12 cellular contexts compared by ENCODE assay signal in the genomic region with DNA sequence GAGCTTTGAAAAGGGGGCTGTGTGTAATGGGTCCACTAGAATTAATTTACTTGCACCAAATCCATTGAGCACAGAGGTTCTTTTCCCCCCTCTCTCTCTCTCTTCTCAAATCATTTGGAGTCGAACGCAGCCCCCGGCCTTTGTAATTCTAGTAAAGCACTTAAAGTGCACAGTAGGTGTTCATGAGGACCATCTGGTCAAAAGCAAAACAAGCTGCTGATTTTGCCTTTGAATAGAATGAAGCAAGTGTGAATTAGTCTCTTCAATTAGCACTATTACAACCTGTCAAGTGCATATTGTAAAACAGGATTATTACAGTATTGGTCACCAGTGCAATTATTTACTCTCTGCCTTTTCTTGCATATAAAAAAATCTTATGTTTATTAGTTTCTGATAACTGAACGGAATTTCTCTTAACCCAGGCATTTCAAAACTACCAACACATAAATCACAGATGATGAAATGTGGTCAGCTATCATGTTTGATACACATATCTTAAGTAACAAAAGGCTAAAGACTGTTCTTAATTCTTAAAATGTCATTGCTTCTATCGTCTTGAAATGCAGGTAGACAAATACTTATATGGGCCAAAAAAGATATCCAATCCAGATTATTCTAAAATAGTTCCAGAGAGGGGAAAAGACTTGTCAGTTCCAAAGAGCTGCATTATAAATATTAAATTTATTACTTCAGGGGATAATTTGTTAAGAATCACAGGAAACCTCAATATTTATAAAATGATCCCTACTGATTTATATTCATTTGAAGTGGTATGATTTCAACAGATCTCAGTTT.
DNase-seq lines count a peak whose midpoint lies in the region; ATAC-seq and TF ChIP-seq lines count a peak whose summit lies in the region.
"Had no signal": no experiment of that assay in that cellular context is flagged by ENCODE, and none has a peak within 500 bp of the region (broad histone marks: within the 10 kb centered on the region; RNA-seq: fewer than 3 reads in every experiment).

No MANE protein-coding gene starts in this region.

- ATAC-seq in GM18505 (IDR thresholded peaks at IDR 0.05; ENCODE audit: unreplicated experiment), result no peak
- no peak for ATAC-seq in T-helper 17 cell
- ATAC-seq: left ventricle myocardium superior had no signal

- H3K27me3 Mint-ChIP-seq in T-helper 17 cell, result no peaks in the 10 kb centered on the region

- no peak for TF ChIP-seq POLR2A in GM18505 (IDR thresholded peaks at IDR 0.05; ENCODE audit: borderline replicate concordance, extremely low read depth, insufficient read depth, insufficient read length)

- H3K9me3 ChIP-seq in T-helper 17 cell (ENCODE audit: control insufficient read depth, low read length, poor library complexity, severe bottlenecking), result no peaks in the 10 kb centered on the region
- H3K9me3 ChIP-seq: spleen, thoracic aorta had no signal

- peaks cover 2% of the 10 kb centered on the region for H3K4me1 Mint-ChIP-seq in T-helper 17 cell
- H3K4me1 Mint-ChIP-seq: CD14-positive monocyte had no signal

- H3K36me3 Mint-ChIP-seq in T-helper 17 cell (ENCODE audit: low read depth), result peaks cover 2% of the 10 kb centered on the region

- peak; percentile 88 for DNase-seq in NCI-H128 (lab: John Stamatoyannopoulos, UW; ENCODE audit: unreplicated experiment)
- DNase-seq in NCI-H524 (lab: John Stamatoyannopoulos, UW), result peak; percentile 90 to 96
- DNase-seq in ecto neural progenitor cell (ENCODE audit: low spot score), result peak; percentile 55
- peak in 1 of 49 donors; percentile 14 for DNase-seq in substantia nigra (lab: John Stamatoyannopoulos, UW)
- no peak for DNase-seq in T-helper 17 cell
- no peak for DNase-seq in T-helper 9 cell
- DNase-seq: left ventricle myocardium superior, spleen had no signal

- H3K27ac ChIP-seq in substantia nigra (ENCODE audit: low read depth, low read length, poor library complexity, severe bottlenecking), result peak overlapping the region; percentile 90
- H3K27ac ChIP-seq: spleen, thoracic aorta had no signal

- no peak overlapping the region for H3K4me3 Mint-ChIP-seq in T-helper 17 cell
- H3K4me3 Mint-ChIP-seq: activated T-helper 1 cell treated with anti-CD3 and anti-CD28 coated beads, Interleukin-12 subunit alpha, Interleukin-12 subunit beta, Interleukin-2, Interleukin-4 antibody, amounts not matched to agents 30 ng/mL and 10 ng/mL and 1 ng/mL, durations not matched to agents 14 hours and 24 hours and 36 hours; CD14-positive monocyte had no signal

- no peak overlapping the region for H3K27ac Mint-ChIP-seq in T-helper 17 cell
- H3K27ac Mint-ChIP-seq: activated T-helper 1 cell treated with anti-CD3 and anti-CD28 coated beads, Interleukin-12 subunit alpha, Interleukin-12 subunit beta, Interleukin-2, Interleukin-4 antibody, amounts not matched to agents 30 ng/mL and 10 ng/mL and 1 ng/mL, durations not matched to agents 14 hours and 24 hours and 36 hours; CD14-positive monocyte had no signal

Comparison
In these comparisons a context has a peak if more than half of its experiments do, and no peak if none do; other contexts are left out.
1. DNase-seq: peak in NCI-H128 (single experiment), NCI-H524 (2 of 2) and ecto neural progenitor cell (single experiment); none in T-helper 17 cell (0 of 3) and T-helper 9 cell (single experiment).